In the genomic region with DNA sequence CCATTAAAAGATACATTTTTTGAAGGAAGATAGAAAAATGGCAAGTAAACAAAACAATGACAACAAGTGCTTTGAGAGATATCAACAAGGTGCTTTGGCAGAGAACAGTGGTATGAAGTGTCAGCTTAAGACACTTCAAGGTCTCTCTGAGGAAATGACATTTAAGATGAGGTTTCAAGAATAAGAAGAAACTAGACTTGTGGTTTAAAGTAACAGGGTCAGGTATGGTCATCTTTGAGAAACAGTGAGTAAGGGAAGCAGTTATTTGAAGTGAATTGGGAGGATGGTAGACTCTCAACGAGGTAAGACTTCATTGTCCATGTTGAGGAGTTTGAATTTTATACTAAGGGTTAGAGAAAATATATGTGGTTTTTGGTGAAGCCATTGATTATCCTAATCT, we compare ENCODE assay signal across 13 cellular contexts.
DNase-seq lines count a peak whose midpoint lies in the region; ATAC-seq and TF ChIP-seq lines count a peak whose summit lies in the region.
"Had no signal": no experiment of that assay in that cellular context is flagged by ENCODE, and none has a peak within 500 bp of the region (broad histone marks: within the 10 kb centered on the region; RNA-seq: fewer than 3 reads in every experiment).

No MANE protein-coding gene starts in this region.

- no peak for TF ChIP-seq CTCF in upper lobe of left lung (IDR thresholded peaks at IDR 0.05)

- no peak for TF ChIP-seq POLR2A in upper lobe of left lung (IDR thresholded peaks at IDR 0.05)

- no peak overlapping the region for H3K9ac ChIP-seq in Karpas-422 (ENCODE audit: low read length)
- H3K9ac ChIP-seq: parathyroid adenoma had no signal

- no peak overlapping the region for H3K27ac ChIP-seq in Karpas-422 (ENCODE audit: low read length)
- no peak overlapping the region for H3K27ac ChIP-seq in upper lobe of left lung
- H3K27ac ChIP-seq: parathyroid adenoma had no signal

- H3K4me3 ChIP-seq in Karpas-422 (ENCODE audit: low read length) (no peak overlapping the region), upper lobe of left lung (no peak overlapping the region)

- H3K9me2 ChIP-seq in Karpas-422 (replicated peaks; ENCODE audit: insufficient read depth, low read length): 0 out of 2 replicates have a peak, but pooled peaks cover 2% of the 10 kb centered on the region

- H3K36me3 ChIP-seq in Karpas-422 (ENCODE audit: insufficient read depth, low read length) (no peaks in the 10 kb centered on the region), upper lobe of left lung (no peaks in the 10 kb centered on the region)

- no peak overlapping the region for H3K4me2 ChIP-seq in Karpas-422 (ENCODE audit: low read depth, low read length, poor library complexity, severe bottlenecking)

- H3K79me2 ChIP-seq in Karpas-422 (ENCODE audit: low read length): no peaks in the 10 kb centered on the region

- H2AFZ ChIP-seq in Karpas-422 (ENCODE audit: low read length): no peak overlapping the region
- H2AFZ ChIP-seq: parathyroid adenoma had no signal

- H4K20me1 ChIP-seq in Karpas-422 (ENCODE audit: insufficient read depth, low read depth, low read length): no peaks in the 10 kb centered on the region

- WGBS in upper lobe of left lung, 2 donors: 72 to 96% methylated on average over 1 of the region's 1 CpG

- H3K9me3 ChIP-seq in Karpas-422 (ENCODE audit: low read length): peaks cover 9% of the 10 kb centered on the region; the same call in 1 of the 2 replicates
- H3K9me3 ChIP-seq in upper lobe of left lung: peaks cover 0 to 14% (median 3%) of the 10 kb centered on the region in 4 donors

- 0 out of 2 replicates have a peak, but pooled peaks cover 3% of the 10 kb centered on the region for H3K27me3 ChIP-seq in Karpas-422 (ENCODE audit: low read length)
- no peaks in the 10 kb centered on the region for H3K27me3 ChIP-seq in upper lobe of left lung

- H3K4me1 ChIP-seq in Karpas-422 (ENCODE audit: low read length) (no peaks in the 10 kb centered on the region), upper lobe of left lung (no peaks in the 10 kb centered on the region)

- TF ChIP-seq EP300 in upper lobe of left lung (IDR thresholded peaks at IDR 0.05): no peak

- ATAC-seq in GM18499 (IDR thresholded peaks at IDR 0.05; ENCODE audit: insufficient read depth, unreplicated experiment) (peak; percentile 68), GM19438 (IDR thresholded peaks at IDR 0.05; ENCODE audit: low read depth, unreplicated experiment) (peak; percentile 75), HG02642 (IDR thresholded peaks at IDR 0.05; ENCODE audit: poor library complexity, unreplicated experiment) (peak; percentile 85), HG03432 (IDR thresholded peaks at IDR 0.05; ENCODE audit: unreplicated experiment) (peak; percentile 95), upper lobe of left lung (ENCODE audit: low FRiP score in 2 of 2) (no peak)
- ATAC-seq: PC-3 had no signal

- DNase-seq in Karpas-422 (no peak), upper lobe of left lung (no peak), middle frontal gyrus (ENCODE audit: extremely low spot score, low spot score) (no peak)
- no peak for DNase-seq in activated naive CD4-positive, alpha-beta T cell treated with Interleukin-2 at 50 U/mL for 16 hours
- DNase-seq: activated CD4-positive, alpha-beta T cell treated with anti-CD3 and anti-CD28 coated beads for 48 hours; activated T-cell treated with anti-CD3 and anti-CD28 coated beads, Interleukin-2, amount 50 U/mL, for 48 hours; mesenchymal stem cell; PC-3 had no signal

Comparison
In these comparisons a context has a peak if more than half of its experiments do, and no peak if none do; other contexts are left out.
1. ATAC-seq: peak in GM18499 (single experiment), GM19438 (single experiment), HG02642 (single experiment) and HG03432 (single experiment); none in upper lobe of left lung (0 of 2).